In the genomic region with DNA sequence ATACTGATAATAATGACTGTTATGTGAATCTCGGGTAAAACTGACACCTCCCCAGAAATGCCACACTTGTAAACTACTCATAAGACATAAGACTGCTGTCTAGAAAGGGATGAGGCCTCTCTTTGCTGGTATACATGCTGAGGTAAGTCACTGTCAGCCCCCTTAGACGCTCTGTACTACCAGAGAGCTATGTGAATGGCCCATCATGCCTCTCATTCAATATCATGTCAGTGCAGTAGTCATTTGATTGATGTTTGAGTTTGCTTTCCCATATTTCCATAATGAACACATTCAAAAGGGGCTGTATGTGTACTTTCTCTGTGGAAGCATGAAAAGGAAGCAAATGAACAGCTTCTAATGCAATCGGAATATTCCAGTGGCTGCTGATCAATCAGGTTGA, we compare ENCODE assay signal across 2 cellular contexts.
"Had no signal": no experiment of that assay in that cellular context is flagged by ENCODE, and none has a peak within 500 bp of the region (broad histone marks: within the 10 kb centered on the region; RNA-seq: fewer than 3 reads in every experiment).

No MANE protein-coding gene starts in this region.

- H3K4me3 ChIP-seq: GM23338 had no signal

- H3K4me2 ChIP-seq: GM23338 had no signal

- H2AFZ ChIP-seq: GM23338 had no signal

- DNase-seq: H9 had no signal
